ENCODE assay signal across 20 cellular contexts in the genomic region with DNA sequence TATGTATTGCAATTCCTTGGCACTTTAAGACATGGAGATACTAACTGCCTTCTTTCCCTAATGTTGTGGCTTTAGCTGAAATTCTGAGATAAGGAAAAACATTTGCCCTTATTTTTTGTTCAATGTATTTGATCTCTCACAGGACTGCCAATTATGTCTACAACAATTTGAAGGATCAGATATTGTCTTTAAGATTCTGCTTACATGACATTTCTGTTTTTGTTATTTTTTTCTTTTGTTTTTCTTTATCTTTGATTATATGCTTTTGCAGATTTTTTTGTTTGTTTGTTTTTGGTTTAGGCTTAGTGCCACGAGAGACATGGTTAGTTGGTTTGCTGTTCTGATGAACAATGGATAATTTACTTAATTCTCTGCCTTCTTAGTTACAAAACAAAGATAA.
DNase-seq lines count a peak whose midpoint lies in the region; ATAC-seq, FAIRE-seq and TF ChIP-seq lines count a peak whose summit lies in the region.
"Had no signal": no experiment of that assay in that cellular context is flagged by ENCODE, and none has a peak within 500 bp of the region (broad histone marks: within the 10 kb centered on the region; RNA-seq: fewer than 3 reads in every experiment).

No MANE protein-coding gene starts in this region.

- H3K4me2 ChIP-seq in HepG2 (ENCODE audit: low read depth, low read length) (no peak overlapping the region), K562 (ENCODE audit: insufficient read depth, low read length) (no peak overlapping the region)
- H3K4me2 ChIP-seq: BLaER1 had no signal

- POLR2A ChIA-PET in HepG2 (lab: Yijun Ruan, JAX) = no interaction called here
- POLR2A ChIA-PET in K562 (lab: Yijun Ruan, JAX) = no interaction called here

- H3K79me2 ChIP-seq in HepG2 (ENCODE audit: insufficient read depth, low read length) = no peaks in the 10 kb centered on the region
- no peaks in the 10 kb centered on the region for H3K79me2 ChIP-seq in K562 (ENCODE audit: control insufficient read depth, insufficient read depth, low read length)

- no peak for FAIRE-seq in HepG2 (lab: Jason Lieb, UNC)
- FAIRE-seq in K562 (lab: Jason Lieb, UNC) = no peak
- FAIRE-seq: G401.6, GM12892, H1 had no signal

- H4K20me1 ChIP-seq in HepG2 (ENCODE audit: insufficient read depth, low read length) = no peaks in the 10 kb centered on the region
- no peaks in the 10 kb centered on the region for H4K20me1 ChIP-seq in K562 (replicated peaks; ENCODE audit: control insufficient read depth, insufficient read depth, low read length)
- H4K20me1 ChIP-seq: BLaER1 had no signal

- H3K9ac ChIP-seq in HepG2 (ENCODE audit: insufficient read depth, low read depth, low read length) (no peak overlapping the region), K562 (ENCODE audit: insufficient read depth in 1 of 2, low read depth in 2 of 2, low read length in 2 of 2) (no peak overlapping the region)
- H3K9ac ChIP-seq: BLaER1, GM23248 had no signal

- TF ChIP-seq RAD21 in HepG2 (CRISPR knock-in tag; IDR thresholded peaks at IDR 0.05) (no peak), K562 (CRISPR knock-in tag; conservative IDR thresholded peaks at IDR 0.05 in 1 of 2, IDR thresholded peaks at IDR 0.05 in 1 of 2) (no peak)

- H3K4me1 ChIP-seq in HepG2 (ENCODE audit: insufficient read depth, low read length) = no peaks in the 10 kb centered on the region
- H3K4me1 ChIP-seq in right lobe of liver = no peaks in the 10 kb centered on the region
- no peaks in the 10 kb centered on the region for H3K4me1 ChIP-seq in K562 (replicated peaks in 1 of 2; ENCODE audit: control insufficient read depth in 2 of 2, insufficient read depth in 2 of 2, low read length in 2 of 2)
- H3K4me1 ChIP-seq in neuron (ENCODE audit: insufficient read depth, low read length) = no peaks in the 10 kb centered on the region
- H3K4me1 ChIP-seq: BLaER1, Caco-2 had no signal

- TF ChIP-seq EP300 in HepG2 (IDR thresholded peaks at IDR 0.05; ENCODE audit: low read depth in 2 of 2, low read length in 2 of 2) (no peak), HepG2 (CRISPR knock-in tag; IDR thresholded peaks at IDR 0.05; ENCODE audit: borderline replicate concordance) (no peak), K562 (IDR thresholded peaks at IDR 0.05; ENCODE audit: low read length) (no peak)

- in situ Hi-C loops in HepG2 (cut with HindIII; ENCODE audit: extremely low pct_ligation_motif_present, low pct_unique_long_range_greater_than_20kb) = no loop called here
- in situ Hi-C loops in K562 (cut with MboI) = no loop called here

- intact Hi-C loops in HepG2 (cut with micrococcal nuclease; ENCODE audit: unreplicated experiment) = no loop called here
- intact Hi-C loops in right lobe of liver (cut with DNase I) = no loop called here
- intact Hi-C loops in K562 (cut with micrococcal nuclease) = no loop called here

- BruUV-seq in HepG2 (replicated peaks; lab: Mats Ljungman, UMichigan) (no TSS peak), K562 (replicated peaks; lab: Mats Ljungman, UMichigan) (no TSS peak)

- H2AFZ ChIP-seq in HepG2 (ENCODE audit: low read length) (no peak overlapping the region), K562 (ENCODE audit: low read depth, low read length) (no peak overlapping the region), neuron (ENCODE audit: low read depth, low read length) (peak overlapping the region; percentile 16)
- H2AFZ ChIP-seq: GM23248 had no signal

- no peaks in the 10 kb centered on the region for H3K36me3 ChIP-seq in HepG2 (replicated peaks in 1 of 2; ENCODE audit: control insufficient read depth in 1 of 2, insufficient read depth in 2 of 2, low read length in 2 of 2)
- no peaks in the 10 kb centered on the region for H3K36me3 ChIP-seq in right lobe of liver
- no peaks in the 10 kb centered on the region for H3K36me3 ChIP-seq in K562 (ENCODE audit: control insufficient read depth, insufficient read depth, low read length)
- H3K36me3 ChIP-seq in neuron (ENCODE audit: insufficient read depth, low read length) = no peaks in the 10 kb centered on the region
- H3K36me3 ChIP-seq: BLaER1 had no signal

- no peaks in the 10 kb centered on the region for H3K9me1 ChIP-seq in K562 (ENCODE audit: control insufficient read depth, insufficient read depth, low read length)

- no peak for DNase-seq in HepG2 (ENCODE audit: low spot score)
- no peak for DNase-seq in right lobe of liver
- DNase-seq in K562 (ENCODE audit: extremely low read depth in 1 of 4, low spot score in 3 of 4) = no peak
- DNase-seq: 8988T; Caco-2; CD4-positive, CD25-positive, alpha-beta regulatory T cell; CD8-positive, alpha-beta T cell; DMS153; DND-41; GM23248; H7; HCEC 1CT had no signal

- WGBS in HepG2 (ENCODE audit: low lambda C conversion rate) = 0% methylated on average over 1 of the region's 1 CpG
- WGBS in right lobe of liver (ENCODE audit: insufficient coverage, low coverage, low lambda C conversion rate, missing lambda C conversion rate) = 11% methylated on average over 1 of the region's 1 CpG
- WGBS in K562 (ENCODE audit: insufficient coverage, low coverage, missing lambda C conversion rate) = 0% methylated on average over 1 of the region's 1 CpG

- H3K27me3 ChIP-seq in HepG2 (ENCODE audit: control insufficient read depth in 1 of 2, insufficient read depth in 2 of 2, low read length in 2 of 2) (no peaks in the 10 kb centered on the region), right lobe of liver (no peaks in the 10 kb centered on the region), K562 (ENCODE audit: control insufficient read depth in 2 of 2, insufficient read depth in 2 of 2, low read length in 2 of 2) (no peaks in the 10 kb centered on the region), neuron (ENCODE audit: insufficient read depth, low read length) (no peaks in the 10 kb centered on the region)
- H3K27me3 ChIP-seq: BLaER1 had no signal

- no peak for TF ChIP-seq CTCF in HepG2 (CRISPR knock-in tag; IDR thresholded peaks at IDR 0.05)
- TF ChIP-seq CTCF in right lobe of liver (IDR thresholded peaks at IDR 0.05) = no peak
- TF ChIP-seq CTCF in K562 (IDR thresholded peaks at IDR 0.05 in 2 of 3, conservative IDR thresholded peaks at IDR 0.05 in 1 of 3; ENCODE audit: insufficient read depth in 2 of 3, low read depth in 1 of 3, low read length in 3 of 3) = no peak

- H3K4me3 ChIP-seq in HepG2 (replicated peaks in 1 of 3; ENCODE audit: insufficient read depth in 1 of 3, low read depth in 2 of 3, low read length in 3 of 3) (no peak overlapping the region), right lobe of liver (no peak overlapping the region), K562 (no peak overlapping the region), neuron (ENCODE audit: low read length) (no peak overlapping the region)
- H3K4me3 ChIP-seq: BLaER1, GM23248 had no signal

- ATAC-seq in HepG2 (no peak), right lobe of liver (no peak), K562 (no peak), GM21529 (IDR thresholded peaks at IDR 0.05; ENCODE audit: unreplicated experiment) (no peak), HG03280 (IDR thresholded peaks at IDR 0.05; ENCODE audit: unreplicated experiment) (no peak)
- ATAC-seq: CD8-positive, alpha-beta T cell had no signal

- H3K9me3 ChIP-seq in HepG2 (ENCODE audit: low read length) (no peaks in the 10 kb centered on the region), right lobe of liver (no peaks in the 10 kb centered on the region), K562 (replicated peaks; ENCODE audit: control insufficient read depth, insufficient read depth, low read depth, low read length) (no peaks in the 10 kb centered on the region), neuron (ENCODE audit: low read length) (no peaks in the 10 kb centered on the region)
- H3K9me3 ChIP-seq: BLaER1, Caco-2 had no signal

- H3K27ac ChIP-seq in HepG2 (ENCODE audit: extremely low read length, insufficient read depth, low read length) (no peak overlapping the region), right lobe of liver (no peak overlapping the region), K562 (ENCODE audit: extremely low read depth, low read depth, low read length) (no peak overlapping the region)
- H3K27ac ChIP-seq: BLaER1, C4-2B, GM23248 had no signal

- CTCF ChIA-PET in HepG2 (lab: Yijun Ruan, JAX; ENCODE audit: low intra/inter-chr PET ratio, low total read pairs) = no interaction called here
- CTCF ChIA-PET in K562 (lab: Yijun Ruan, JAX; ENCODE audit: low intra/inter-chr PET ratio) = no interaction called here

- TF ChIP-seq POLR2A in HepG2 (IDR thresholded peaks at IDR 0.05; ENCODE audit: insufficient read depth in 1 of 2, low read depth in 2 of 2, low read length in 2 of 2) (no peak), right lobe of liver (IDR thresholded peaks at IDR 0.05) (no peak), K562 (conservative IDR thresholded peaks at IDR 0.05) (no peak)

TF ChIP-seq in HepG2, 621 proteins besides CTCF, POLR2A, EP300 and RAD21:
- TF ChIP-seq MAFK (conservative IDR thresholded peaks at IDR 0.05 in 1 of 2, IDR thresholded peaks at IDR 0.05 in 1 of 2; ENCODE audit: low read length in 2 of 2) = peak in 1 of 2 experiments; percentile 64; a peak in 2 of 4 replicates
- peak; percentile 54; the same call in 1 of the 2 replicates for TF ChIP-seq MAFF (IDR thresholded peaks at IDR 0.05; ENCODE audit: low read depth, low read length)
- no peak for TF ChIP-seq RORA (CRISPR knock-in tag; IDR thresholded peaks at IDR 0.05)

TF ChIP-seq in K562, 482 proteins besides CTCF, POLR2A, EP300 and RAD21:
- TF ChIP-seq BCOR (IDR thresholded peaks at IDR 0.05) (no peak), C11orf30 (IDR thresholded peaks at IDR 0.05; ENCODE audit: low read depth) (peak; percentile 31; the same call in 1 of the 2 replicates), ZNF316 (IDR thresholded peaks at IDR 0.05) (peak; percentile 72)

Comparison
In these comparisons a context has a peak if more than half of its experiments do, and no peak if none do; other contexts are left out.
1. Of the 241 proteins assayed by ChIP-seq in both HepG2 and K562: peak only in HepG2: MAFF; only in K562: none; in both: none; in neither: 239; mixed calls (peak in some experiments, not most) for 1.